ENCODE assay signal across 8 cellular contexts in the genomic region with DNA sequence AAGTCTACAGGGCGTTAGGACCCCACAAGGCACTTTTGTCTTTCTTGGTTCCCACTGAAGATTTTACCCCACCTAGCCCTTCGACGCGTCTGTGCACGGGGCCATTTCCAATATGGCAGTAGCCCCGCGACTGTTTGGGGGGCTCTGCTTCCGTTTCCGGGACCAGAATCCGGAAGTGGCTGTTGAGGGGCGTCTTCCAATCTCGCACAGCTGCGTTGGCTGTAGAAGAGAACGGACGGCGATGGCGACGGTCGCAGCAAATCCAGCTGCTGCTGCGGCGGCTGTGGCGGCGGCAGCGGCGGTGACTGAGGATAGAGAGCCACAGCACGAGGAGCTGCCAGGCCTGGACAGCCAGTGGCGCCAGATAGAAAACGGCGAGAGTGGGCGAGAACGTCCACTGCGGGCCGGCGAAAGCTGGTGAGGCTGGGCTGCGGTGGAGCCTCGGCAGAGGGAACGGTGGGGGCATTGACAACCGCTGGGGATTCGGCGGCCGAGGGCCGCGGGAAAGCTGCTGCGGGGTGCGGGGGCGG. TPM values are rescaled to one million over a fixed set of nuclear protein-coding genes. Genes with fewer than 3 reads are reported as not detected.
A peak's percentile ranks its signal among the peaks of the same experiment; 100 is the strongest.
DNase-seq lines count a peak whose midpoint lies in the region; ATAC-seq, FAIRE-seq and TF ChIP-seq lines count a peak whose summit lies in the region.

A gene (plus strand): TSS at position 207 of the 530 bp plus-strand sequence. CDS start 35 bp downstream, at position 242.

- H3K27ac ChIP-seq in pancreas = peak within 1 kb of the TSS; percentile 90 to 97 (median 96)

- H3K4me3 ChIP-seq in pancreas = peak within 1 kb of the TSS; percentile 10 to 54 (median 42)

- no peaks in the 10 kb centered on the region for H3K9me3 Mint-ChIP-seq in activated naive CD8-positive, alpha-beta T cell treated with anti-CD3 and anti-CD28 coated beads, Interleukin-2, amount 50 U/mL, for 24 hours

- peak within 1 kb of the TSS; percentile 91 for H3K27ac Mint-ChIP-seq in activated naive CD8-positive, alpha-beta T cell treated with anti-CD3 and anti-CD28 coated beads, Interleukin-2, amount 50 U/mL, for 24 hours

- peaks cover 32% of the 10 kb centered on the region for H3K4me1 Mint-ChIP-seq in activated naive CD8-positive, alpha-beta T cell treated with anti-CD3 and anti-CD28 coated beads, Interleukin-2, amount 50 U/mL, for 24 hours

- H3K27me3 ChIP-seq in pancreas = peaks cover 0 to 10% (median 0%) of the 10 kb centered on the region in 4 donors

- no peaks in the 10 kb centered on the region for H3K36me3 ChIP-seq in pancreas

- peak; percentile 73 for TF ChIP-seq POLR2A in Raji (IDR thresholded peaks at IDR 0.05; ENCODE audit: insufficient read depth, low read depth, low read length)

- H3K4me1 ChIP-seq in pancreas = no peaks in the 10 kb centered on the region

- intact Hi-C loops in Right ventricle myocardium superior (cut with DNase I) = no loop called here
- intact Hi-C loops in pancreas (cut with DNase I) = no loop called here

- peak within 1 kb of the TSS; percentile 87 for H3K4me3 Mint-ChIP-seq in activated naive CD8-positive, alpha-beta T cell treated with anti-CD3 and anti-CD28 coated beads, Interleukin-2, amount 50 U/mL, for 24 hours

- WGBS in pancreas, 2 donors = 1 to 22% methylated on average over 46 of the region's 46 CpGs

- no peaks in the 10 kb centered on the region for H3K9me3 ChIP-seq in pancreas

- no peak for FAIRE-seq in pancreas (lab: Jason Lieb, UNC)

- no peak for TF ChIP-seq CTCF in pancreas (IDR thresholded peaks at IDR 0.05)

- ATAC-seq in GM18909 (IDR thresholded peaks at IDR 0.05; ENCODE audit: poor library complexity, unreplicated experiment) (peak; percentile 19), Right ventricle myocardium superior (ENCODE audit: poor library complexity) (peak; percentile 29), pancreas (peak; percentile 15 to 29 (median 24)), HG03039 (IDR thresholded peaks at IDR 0.05; ENCODE audit: unreplicated experiment) (no peak)
- ATAC-seq in activated naive CD8-positive, alpha-beta T cell treated with anti-CD3 and anti-CD28 coated beads, Interleukin-2, amount 50 U/mL, for 24 hours = peak; percentile 59

- H3K36me3 Mint-ChIP-seq in activated naive CD8-positive, alpha-beta T cell treated with anti-CD3 and anti-CD28 coated beads, Interleukin-2, amount 50 U/mL, for 24 hours (ENCODE audit: low read depth) = peaks cover 9% of the 10 kb centered on the region

- H3K27me3 Mint-ChIP-seq in activated naive CD8-positive, alpha-beta T cell treated with anti-CD3 and anti-CD28 coated beads, Interleukin-2, amount 50 U/mL, for 24 hours = no peaks in the 10 kb centered on the region

- peak; percentile 45 for DNase-seq in AG08396 (ENCODE audit: low spot score)
- DNase-seq in HT1080 (ENCODE audit: low read depth) = peak; percentile 48
- peak; percentile 52 for DNase-seq in activated naive CD8-positive, alpha-beta T cell treated with anti-CD3 and anti-CD28 coated beads, Interleukin-2, amount 50 U/mL, for 24 hours
- peak; percentile 54 for DNase-seq in Right ventricle myocardium superior
- peak in 3 of 6 donors; percentile 34 to 66 (median 46) for DNase-seq in pancreas

RNA-seq across cellular contexts. Expression of the gene that starts here (rescaled TPM):
- total RNA-seq in HT1080 (2014; rRNA removed; shearing (Covaris generic)) = 28.1 and 33.2 TPM in 2 replicates
- 44.5 and 45.1 TPM in 2 replicates for polyA plus RNA-seq in HT1080 (2015; cell fraction: cytosol; rRNA removed)
- polyA plus RNA-seq in HT1080 (2015; cell fraction: nucleus; rRNA removed) = 116 and 126 TPM in 2 replicates
- 31.7 TPM for total RNA-seq in Right ventricle myocardium superior
- total RNA-seq in pancreas = 10 to 100 TPM; 17.6 to 31.6 (median 22.5) TPM
- 10 to 100 TPM; 30.8 to 58.4 TPM for polyA plus RNA-seq in pancreas
